In the genomic region with DNA sequence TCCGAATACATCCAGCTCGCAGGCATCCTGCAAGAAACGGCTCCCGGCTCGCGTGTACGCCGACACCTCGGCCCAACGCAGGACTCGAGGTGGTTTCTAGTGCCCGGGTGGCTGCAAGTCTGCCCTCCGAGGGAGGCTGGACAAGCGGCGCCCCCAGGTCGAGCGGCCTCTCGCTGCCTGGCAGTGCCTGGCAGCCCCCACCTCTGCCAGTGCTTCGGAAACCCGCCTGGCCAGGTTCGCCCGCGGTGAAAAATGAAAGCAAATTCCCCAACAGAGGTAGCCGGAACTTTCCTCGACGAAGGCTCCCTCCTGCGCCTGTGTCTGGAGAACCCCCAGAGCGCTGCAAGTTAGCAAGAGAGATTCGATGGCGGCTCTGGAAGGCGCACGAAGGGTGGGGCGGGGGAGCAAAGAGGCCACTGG, we compare ENCODE assay signal across 10 cellular contexts.
A peak's percentile ranks its signal among the peaks of the same experiment; 100 is the strongest.
DNase-seq lines count a peak whose midpoint lies in the region; ATAC-seq, FAIRE-seq and TF ChIP-seq lines count a peak whose summit lies in the region.
"Had no signal": no experiment of that assay in that cellular context is flagged by ENCODE, and none has a peak within 500 bp of the region (broad histone marks: within the 10 kb centered on the region; RNA-seq: fewer than 3 reads in every experiment).

No MANE protein-coding gene starts in this region.

- FAIRE-seq in urothelium cell line (lab: Jason Lieb, UNC) = no peak
- FAIRE-seq: A204.1 had no signal

- no peak for TF ChIP-seq CTCF in astrocyte of the spinal cord (IDR thresholded peaks at IDR 0.05; ENCODE audit: low read depth, low read length)

- ATAC-seq in stimulated activated memory B cell treated with anti-CD40 and anti-IgM and Interleukin-4, amounts not matched to agents 10 μg/mL and 1 μg/mL and 100 μg/mL, for 72 hours = no peak

- H3K4me3 ChIP-seq in astrocyte of the spinal cord (ENCODE audit: low read depth, low read length) = peak overlapping the region; percentile 1

- H3K4me1 Mint-ChIP-seq in T-helper 1 cell treated with Interleukin-12 subunit alpha and Interleukin-12 subunit beta and Interleukin-4 antibody, amounts not matched to agents 30 μg/mL and 1 μg/mL, for 36 hours (ENCODE audit: low read depth) = peaks cover 21% of the 10 kb centered on the region
- H3K4me1 Mint-ChIP-seq in stimulated activated memory B cell treated with anti-CD40 and anti-IgM and Interleukin-4, amounts not matched to agents 10 μg/mL and 1 μg/mL and 100 μg/mL, for 72 hours = peaks cover 31% of the 10 kb centered on the region

- in situ Hi-C loops in astrocyte of the spinal cord (cut with HindIII; ENCODE audit: low sequenced_read_pairs) = no loop called here

- no peaks in the 10 kb centered on the region for H3K9me3 Mint-ChIP-seq in T-helper 1 cell treated with Interleukin-12 subunit alpha and Interleukin-12 subunit beta and Interleukin-4 antibody, amounts not matched to agents 30 μg/mL and 1 μg/mL, for 36 hours
- H3K9me3 Mint-ChIP-seq in stimulated activated memory B cell treated with anti-CD40 and anti-IgM and Interleukin-4, amounts not matched to agents 10 μg/mL and 1 μg/mL and 100 μg/mL, for 72 hours = peaks cover 6% of the 10 kb centered on the region

- peak overlapping the region; percentile 49 for H3K4me3 Mint-ChIP-seq in T-helper 1 cell treated with Interleukin-12 subunit alpha and Interleukin-12 subunit beta and Interleukin-4 antibody, amounts not matched to agents 30 μg/mL and 1 μg/mL, for 36 hours
- H3K4me3 Mint-ChIP-seq in stimulated activated memory B cell treated with anti-CD40 and anti-IgM and Interleukin-4, amounts not matched to agents 10 μg/mL and 1 μg/mL and 100 μg/mL, for 72 hours = peak overlapping the region; percentile 35

- no peak overlapping the region for H3K27ac Mint-ChIP-seq in T-helper 1 cell treated with Interleukin-12 subunit alpha and Interleukin-12 subunit beta and Interleukin-4 antibody, amounts not matched to agents 30 μg/mL and 1 μg/mL, for 36 hours
- no peak overlapping the region for H3K27ac Mint-ChIP-seq in stimulated activated memory B cell treated with anti-CD40 and anti-IgM and Interleukin-4, amounts not matched to agents 10 μg/mL and 1 μg/mL and 100 μg/mL, for 72 hours

- no peak for DNase-seq in T-helper 1 cell
- peak; percentile 18 for DNase-seq in astrocyte of the spinal cord (ENCODE audit: low read depth, low spot score)
- peak; percentile 71 for DNase-seq in left kidney (ENCODE audit: low read depth, low spot score)
- DNase-seq in NCI-H1105 (lab: John Stamatoyannopoulos, UW) = no peak
- DNase-seq in urothelium cell line (ENCODE audit: low spot score) = no peak
- no peak for DNase-seq in NCI-H1930 (lab: John Stamatoyannopoulos, UW)
- DNase-seq: KG1 had no signal

- peaks cover 5% of the 10 kb centered on the region for H3K36me3 Mint-ChIP-seq in T-helper 1 cell treated with Interleukin-12 subunit alpha and Interleukin-12 subunit beta and Interleukin-4 antibody, amounts not matched to agents 30 μg/mL and 1 μg/mL, for 36 hours (ENCODE audit: low read depth)
- H3K36me3 Mint-ChIP-seq in stimulated activated memory B cell treated with anti-CD40 and anti-IgM and Interleukin-4, amounts not matched to agents 10 μg/mL and 1 μg/mL and 100 μg/mL, for 72 hours = peaks cover 5% of the 10 kb centered on the region

- peaks cover 83% of the 10 kb centered on the region for H3K27me3 Mint-ChIP-seq in T-helper 1 cell treated with Interleukin-12 subunit alpha and Interleukin-12 subunit beta and Interleukin-4 antibody, amounts not matched to agents 30 μg/mL and 1 μg/mL, for 36 hours (ENCODE audit: low read depth)
- H3K27me3 Mint-ChIP-seq in stimulated activated memory B cell treated with anti-CD40 and anti-IgM and Interleukin-4, amounts not matched to agents 10 μg/mL and 1 μg/mL and 100 μg/mL, for 72 hours = peaks cover 89% of the 10 kb centered on the region

Comparison
In these comparisons a context has a peak if more than half of its experiments do, and no peak if none do; other contexts are left out.
1. DNase-seq: peak in astrocyte of the spinal cord (single experiment) and left kidney (single experiment); none in T-helper 1 cell (0 of 5), NCI-H1105 (single experiment), urothelium cell line (single experiment) and NCI-H1930 (0 of 2).